In genomic region chr10:4213441-4213840, GRCh38 we compare ENCODE assay signal across 21 cellular contexts.
DNase-seq lines count a peak whose midpoint lies in the region; ATAC-seq and TF ChIP-seq lines count a peak whose summit lies in the region.
"Had no signal": no experiment of that assay in that cellular context is flagged by ENCODE, and none has a peak within 500 bp of the region (broad histone marks: within the 10 kb centered on the region; RNA-seq: fewer than 3 reads in every experiment).

No MANE protein-coding gene starts in this region.

- DNase-seq in ELR (ENCODE audit: low read depth) (peak; percentile 58), IMR-90 (peak; percentile 28), fibroblast of mammary gland (ENCODE audit: low read depth) (peak; percentile 57), mucosa of descending colon (no peak), DMS79 (lab: John Stamatoyannopoulos, UW) (no peak), BE2C (no peak), thyroid gland (no peak)
- no peak for DNase-seq in activated naive CD8-positive, alpha-beta T cell treated with anti-CD3 and anti-CD28 coated beads, Interleukin-2, amount 50 U/mL, for 24 hours
- DNase-seq: EL, Kasumi-1, MM.1S, NCI-H1048, NCI-H1417 treated with DMSO at 0.1 percent for 48 hours, NCI-H187 treated with DMSO at 0.1 percent for 48 hours, NCI-H2227 treated with DMSO at 0.1 percent for 48 hours, NCI-H510A, NCI-H748 treated with DMSO at 0.1 percent for 48 hours had no signal

- CTCF ChIA-PET in IMR-90 (lab: Yijun Ruan, JAX), result no interaction called here

- H2BK120ac ChIP-seq in IMR-90 (ENCODE audit: low read depth, low read length), result no peak overlapping the region

- H3K9me1 ChIP-seq in IMR-90 (ENCODE audit: insufficient read depth, low read length), result no peaks in the 10 kb centered on the region

- H3K27ac Mint-ChIP-seq in activated naive CD8-positive, alpha-beta T cell treated with anti-CD3 and anti-CD28 coated beads, Interleukin-2, amount 50 U/mL, for 24 hours, result no peak overlapping the region
- H3K27ac Mint-ChIP-seq: CD14-positive monocyte had no signal

- peaks cover 7% of the 10 kb centered on the region for H3K27me3 Mint-ChIP-seq in activated naive CD8-positive, alpha-beta T cell treated with anti-CD3 and anti-CD28 coated beads, Interleukin-2, amount 50 U/mL, for 24 hours

- H3K9me3 Mint-ChIP-seq in activated naive CD8-positive, alpha-beta T cell treated with anti-CD3 and anti-CD28 coated beads, Interleukin-2, amount 50 U/mL, for 24 hours, result no peaks in the 10 kb centered on the region

- no peak overlapping the region for H2BK15ac ChIP-seq in IMR-90 (ENCODE audit: low read depth, low read length)

- no peak for TF ChIP-seq CTCF in IMR-90 (conservative IDR thresholded peaks at IDR 0.05; ENCODE audit: low read depth, low read length)
- no peak for TF ChIP-seq CTCF in fibroblast of mammary gland (conservative IDR thresholded peaks at IDR 0.05; ENCODE audit: control insufficient read depth, insufficient read depth, low read depth, low read length)
- TF ChIP-seq CTCF in mucosa of descending colon (IDR thresholded peaks at IDR 0.05), result no peak
- TF ChIP-seq CTCF in BE2C (IDR thresholded peaks at IDR 0.05; ENCODE audit: low read depth, low read length), result no peak
- no peak for TF ChIP-seq CTCF in thyroid gland (IDR thresholded peaks at IDR 0.05)

- H3K4me3 ChIP-seq in IMR-90 (ENCODE audit: insufficient read depth, low read depth, low read length) (no peak overlapping the region), fibroblast of mammary gland (ENCODE audit: control insufficient read depth, low read depth, low read length) (no peak overlapping the region), mucosa of descending colon (no peak overlapping the region), BE2C (ENCODE audit: low read depth, low read length) (no peak overlapping the region), thyroid gland (replicated peaks in 1 of 3) (no peak overlapping the region)
- H3K4me3 ChIP-seq: SJSA1 had no signal

- H3K27me3 ChIP-seq in IMR-90 (ENCODE audit: control insufficient read depth, insufficient read depth, low read length) (no peaks in the 10 kb centered on the region), BE2C (no peaks in the 10 kb centered on the region), thyroid gland (no peaks in the 10 kb centered on the region)
- H3K27me3 ChIP-seq: SJSA1 had no signal

- H3K4me2 ChIP-seq in IMR-90 (ENCODE audit: low read depth, low read length), result no peak overlapping the region

- H3K9me3 ChIP-seq in IMR-90 (ENCODE audit: control insufficient read depth, insufficient read depth, low read length) (no peaks in the 10 kb centered on the region), mucosa of descending colon (no peaks in the 10 kb centered on the region), BE2C (no peaks in the 10 kb centered on the region), thyroid gland (no peaks in the 10 kb centered on the region)
- H3K9me3 ChIP-seq: SJSA1 had no signal

- H2AFZ ChIP-seq in IMR-90 (replicated peaks; ENCODE audit: low read length, poor library complexity), result no peak overlapping the region

- H3K14ac ChIP-seq in IMR-90 (replicated peaks; ENCODE audit: low read depth, low read length), result no peak overlapping the region

- H3K9ac ChIP-seq in IMR-90 (ENCODE audit: low read depth, low read length), result no peak overlapping the region

- H2AK5ac ChIP-seq in IMR-90 (ENCODE audit: low read depth, low read length), result no peak overlapping the region

- no CpG with 5 or more reads among the region's 4 CpGs for WGBS in IMR-90 (ENCODE audit: extremely low coverage in 2 of 2, insufficient read length in 1 of 2), 2 experiments
- WGBS in thyroid gland, 2 donors, result 97% methylated on average over 4 of the region's 4 CpGs

- TF ChIP-seq RAD21 in IMR-90 (IDR thresholded peaks at IDR 0.05; ENCODE audit: low read length), result no peak

- no peak overlapping the region for H2BK20ac ChIP-seq in IMR-90 (ENCODE audit: low read depth, low read length)

- H3K4me1 ChIP-seq in IMR-90 (ENCODE audit: control insufficient read depth, insufficient read depth, low read length) (0 out of 2 replicates have a peak, but pooled peaks cover 2% of the 10 kb centered on the region), mucosa of descending colon (ENCODE audit: low read depth) (peaks cover 31% of the 10 kb centered on the region), BE2C (peaks cover 7% of the 10 kb centered on the region), thyroid gland (no peaks in the 10 kb centered on the region)
- H3K4me1 ChIP-seq: SJSA1 had no signal

- POLR2A ChIA-PET in IMR-90 (lab: Charles Lee; ENCODE audit: unreplicated experiment), result no interaction called here

- dilution Hi-C loops in IMR-90 (cut with HindIII; ENCODE audit: low sequenced_read_pairs, unreplicated experiment), result no loop called here

- no peak overlapping the region for H2BK5ac ChIP-seq in IMR-90 (ENCODE audit: low read depth, low read length, poor library complexity, severe bottlenecking)

- intact Hi-C loops in IMR-90 (cut with micrococcal nuclease) (no loop called here), mucosa of descending colon (cut with DNase I, micrococcal nuclease) (loop anchor here in 1 of 2 donors (10.0 kb wide), 1 partner anchor 149 kb away; no protein-coding TSS in a partner anchor), thyroid gland (cut with DNase I) (no loop called here)

- no peak overlapping the region for H4K5ac ChIP-seq in IMR-90 (ENCODE audit: low read depth, low read length)

- no peak overlapping the region for H3K4ac ChIP-seq in IMR-90 (ENCODE audit: low read depth, low read length)

- H3K4me1 Mint-ChIP-seq in activated naive CD8-positive, alpha-beta T cell treated with anti-CD3 and anti-CD28 coated beads, Interleukin-2, amount 50 U/mL, for 24 hours, result peaks cover 17% of the 10 kb centered on the region
- H3K4me1 Mint-ChIP-seq: CD14-positive monocyte had no signal

- no peaks in the 10 kb centered on the region for H3K36me3 Mint-ChIP-seq in activated naive CD8-positive, alpha-beta T cell treated with anti-CD3 and anti-CD28 coated beads, Interleukin-2, amount 50 U/mL, for 24 hours (ENCODE audit: low read depth)
- H3K36me3 Mint-ChIP-seq: CD14-positive monocyte had no signal

- H3K27ac ChIP-seq in IMR-90 (ENCODE audit: insufficient read depth, low read length) (no peak overlapping the region), thyroid gland (no peak overlapping the region)
- H3K27ac ChIP-seq: SJSA1 had no signal

- BruUV-seq in IMR-90 (replicated peaks; lab: Mats Ljungman, UMichigan), result no TSS peak

- in situ Hi-C loops in IMR-90 (cut with MboI; ENCODE audit: low sequenced_read_pairs), result no loop called here

- no peak overlapping the region for H4K8ac ChIP-seq in IMR-90 (ENCODE audit: low read depth in 2 of 2, low read length in 2 of 2)

- no peaks in the 10 kb centered on the region for H3K36me3 ChIP-seq in IMR-90 (ENCODE audit: control insufficient read depth, insufficient read depth, low read length)
- H3K36me3 ChIP-seq in mucosa of descending colon (ENCODE audit: low read depth), result no peaks in the 10 kb centered on the region
- no peaks in the 10 kb centered on the region for H3K36me3 ChIP-seq in BE2C
- H3K36me3 ChIP-seq in thyroid gland, result no peaks in the 10 kb centered on the region
- H3K36me3 ChIP-seq: SJSA1 had no signal

- no peak overlapping the region for H3K18ac ChIP-seq in IMR-90 (ENCODE audit: low read depth, low read length)

- no peak overlapping the region for H2AK9ac ChIP-seq in IMR-90 (replicated peaks; ENCODE audit: low read depth, low read length, poor library complexity)

- no peak for TF ChIP-seq POLR2A in IMR-90 (IDR thresholded peaks at IDR 0.05; ENCODE audit: low read depth, low read length)
- no peak for TF ChIP-seq POLR2A in thyroid gland (IDR thresholded peaks at IDR 0.05)

- H4K20me1 ChIP-seq in IMR-90 (ENCODE audit: insufficient read depth, low read length), result no peaks in the 10 kb centered on the region

- H3K23ac ChIP-seq in IMR-90 (ENCODE audit: low read depth, low read length), result no peak overlapping the region

- H3K79me1 ChIP-seq in IMR-90 (ENCODE audit: low read depth in 1 of 2, low read length in 2 of 2), result no peaks in the 10 kb centered on the region

- ATAC-seq in IMR-90 (ENCODE audit: low read depth), result no peak
- ATAC-seq in mucosa of descending colon, result peak; percentile 37
- no peak for ATAC-seq in activated naive CD8-positive, alpha-beta T cell treated with anti-CD3 and anti-CD28 coated beads, Interleukin-2, amount 50 U/mL, for 24 hours
- ATAC-seq: Panc1, Right ventricle myocardium inferior had no signal

- no peak overlapping the region for H3K56ac ChIP-seq in IMR-90 (ENCODE audit: extremely low read depth, insufficient read depth, low read length)

- H3K4me3 Mint-ChIP-seq in activated naive CD8-positive, alpha-beta T cell treated with anti-CD3 and anti-CD28 coated beads, Interleukin-2, amount 50 U/mL, for 24 hours, result no peak overlapping the region
- H3K4me3 Mint-ChIP-seq: CD14-positive monocyte had no signal

- H4K91ac ChIP-seq in IMR-90 (ENCODE audit: insufficient read depth, low read depth, low read length), result no peak overlapping the region

TF ChIP-seq in IMR-90, 13 proteins besides CTCF, POLR2A, EP300 and RAD21:
- TF ChIP-seq CHD1 (IDR thresholded peaks at IDR 0.05; ENCODE audit: low read depth, low read length), result no peak
- no peak for TF ChIP-seq MXI1 (IDR thresholded peaks at IDR 0.05; ENCODE audit: borderline replicate concordance, low read depth, low read length)
- no peak for TF ChIP-seq USF2 (IDR thresholded peaks at IDR 0.05; ENCODE audit: low read depth, low read length)

Comparison
In these comparisons a context has a peak if more than half of its experiments do, and no peak if none do; other contexts are left out.
1. DNase-seq: peak in ELR (single experiment), IMR-90 (single experiment) and fibroblast of mammary gland (single experiment); none in mucosa of descending colon (0 of 3), DMS79 (single experiment), BE2C (single experiment), activated naive CD8-positive, alpha-beta T cell treated with anti-CD3 and anti-CD28 coated beads, Interleukin-2, amount 50 U/mL, for 24 hours (single experiment) and thyroid gland (0 of 2).